Comparison of ENCODE assay signal across 9 cellular contexts in the genomic region with DNA sequence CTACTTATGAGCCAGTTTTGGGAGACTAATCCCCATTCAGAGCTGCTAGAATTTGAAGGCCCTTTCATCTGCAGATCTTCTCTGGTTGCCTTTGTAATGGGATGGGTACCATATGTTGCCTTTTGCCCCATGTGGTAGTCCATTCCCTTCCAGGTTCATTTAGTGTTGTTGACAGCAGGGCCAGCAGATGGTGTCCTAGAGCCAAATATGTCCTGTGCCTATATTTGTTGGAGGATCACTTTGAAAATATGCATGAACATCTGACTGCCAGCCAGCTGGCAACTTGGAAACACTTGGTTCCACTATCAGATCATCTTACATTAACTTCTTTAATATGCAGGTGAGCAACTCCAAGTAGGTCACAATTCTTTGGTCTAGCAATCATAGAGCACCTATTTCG. TPM values are rescaled to one million over a fixed set of nuclear protein-coding genes. Genes with fewer than 3 reads are reported as not detected.
DNase-seq lines count a peak whose midpoint lies in the region; ATAC-seq and TF ChIP-seq lines count a peak whose summit lies in the region.
"Had no signal": no experiment of that assay in that cellular context is flagged by ENCODE, and none has a peak within 500 bp of the region (broad histone marks: within the 10 kb centered on the region; RNA-seq: fewer than 3 reads in every experiment).

No MANE protein-coding gene starts in this region.

- peak; percentile 11 to 77 (median 66) for TF ChIP-seq CTCF in Peyer's patch (IDR thresholded peaks at IDR 0.05)

- no peak overlapping the region for H3K27ac ChIP-seq in Peyer's patch

- H3K27me3 ChIP-seq in Peyer's patch: no peaks in the 10 kb centered on the region

- TF ChIP-seq POLR2A in Peyer's patch (IDR thresholded peaks at IDR 0.05): no peak

- peaks cover 0 to 6% (median 0%) of the 10 kb centered on the region in 4 donors for H3K9me3 ChIP-seq in Peyer's patch

- peak; percentile 77 for ATAC-seq in GM19467 (IDR thresholded peaks at IDR 0.05; ENCODE audit: unreplicated experiment)
- peak; percentile 52 for ATAC-seq in sciatic nerve

- no peaks in the 10 kb centered on the region for H3K36me3 ChIP-seq in Peyer's patch

- no peak overlapping the region for H3K4me3 ChIP-seq in Jurkat, Clone E6-1 (ENCODE audit: low read length)
- no peak overlapping the region for H3K4me3 ChIP-seq in Peyer's patch

- H3K4me1 ChIP-seq in Peyer's patch: no peaks in the 10 kb centered on the region

- DNase-seq in DMS 273 treated with DMSO at 0.1 percent for 48 hours (lab: John Stamatoyannopoulos, UW): peak; percentile 92
- peak; percentile 45 for DNase-seq in Jurkat, Clone E6-1 (ENCODE audit: low read depth, low spot score)
- DNase-seq in Peyer's patch: peak; percentile 48 to 83 (median 49)
- DNase-seq in activated effector memory CD4-positive, alpha-beta T cell treated with anti-CD3 and anti-CD28 coated beads, Interleukin-2, amount 50 U/mL, for 16 hours: peak; percentile 78
- DNase-seq in glomerular visceral epithelial cell (ENCODE audit: extremely low spot score): peak; percentile 63
- no peak for DNase-seq in sciatic nerve (ENCODE audit: low spot score)
- no peak for DNase-seq in midbrain (lab: John Stamatoyannopoulos, UW)

- intact Hi-C loops in sciatic nerve (cut with DNase I): no loop called here

RNA-seq across cellular contexts. Expression of gene CFAP299, which starts 30.4 kb away (rescaled TPM):
- polyA plus RNA-seq in Jurkat, Clone E6-1 (2012; ENCODE audit: insufficient read depth, insufficient read length): not detected
- total RNA-seq in Peyer's patch: not detected
- total RNA-seq in sciatic nerve: 0.22 TPM
- total RNA-seq: T-helper 2 cell treated with Interferon-gamma antibody and Interleukin-4, amounts not matched to agents 100 ng/mL and 5 ng/mL, for 36 hours had no signal

Comparison
In these comparisons a context has a peak if more than half of its experiments do, and no peak if none do; other contexts are left out.
1. DNase-seq: peak in DMS 273 treated with DMSO at 0.1 percent for 48 hours (single experiment), Jurkat, Clone E6-1 (single experiment), Peyer's patch (3 of 3), activated effector memory CD4-positive, alpha-beta T cell treated with anti-CD3 and anti-CD28 coated beads, Interleukin-2, amount 50 U/mL, for 16 hours (single experiment) and glomerular visceral epithelial cell (single experiment); none in sciatic nerve (single experiment) and midbrain (single experiment).